Comparison of ENCODE assay signal across 9 cellular contexts in the genomic region with DNA sequence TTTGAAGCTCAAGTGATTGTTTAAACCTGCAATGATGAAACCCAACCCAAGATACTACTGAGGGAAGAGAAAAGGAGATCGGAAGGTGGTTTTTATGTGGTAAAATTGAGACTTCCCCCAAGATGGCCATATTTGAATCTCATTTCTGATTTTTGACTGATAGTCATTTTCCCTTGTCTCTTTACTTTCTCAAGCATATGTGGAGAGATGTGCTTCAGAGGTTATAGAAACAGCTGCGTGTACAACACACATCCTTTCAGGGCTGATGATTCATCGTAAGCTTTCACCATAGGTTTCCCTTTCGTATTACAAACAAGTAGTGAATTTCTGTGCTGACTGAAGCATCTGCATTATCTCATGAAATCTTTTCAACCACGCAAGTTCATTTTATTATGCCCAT.
DNase-seq lines count a peak whose midpoint lies in the region; ATAC-seq and TF ChIP-seq lines count a peak whose summit lies in the region.
"Had no signal": no experiment of that assay in that cellular context is flagged by ENCODE, and none has a peak within 500 bp of the region (broad histone marks: within the 10 kb centered on the region; RNA-seq: fewer than 3 reads in every experiment).

No MANE protein-coding gene starts in this region.

- DNase-seq in AG10803 (ENCODE audit: low read depth) = peak; percentile 27
- DNase-seq in NCI-H226 = peak; percentile 16
- no peak for DNase-seq in NCI-H510A treated with DMSO at 0.1 percent for 48 hours (lab: John Stamatoyannopoulos, UW)
- DNase-seq in SW 1271 (lab: John Stamatoyannopoulos, UW) = no peak
- DNase-seq in stimulated activated CD4-positive, alpha-beta T cell treated with anti-CD3 and anti-CD28 coated beads, Interleukin-2, amount 100 ng/mL, for 48 hours = no peak
- no peak for DNase-seq in stimulated activated naive CD4-positive, alpha-beta T cell (lab: John Stamatoyannopoulos, UW)
- DNase-seq: NCI-H524 treated with DMSO at 0.1 percent for 48 hours had no signal

- ATAC-seq in GM19324 (IDR thresholded peaks at IDR 0.05; ENCODE audit: low FRiP score, unreplicated experiment) (peak; percentile 82), HG02885 (IDR thresholded peaks at IDR 0.05; ENCODE audit: poor library complexity, unreplicated experiment) (peak; percentile 99)

- no peak for TF ChIP-seq CTCF in AG10803 (conservative IDR thresholded peaks at IDR 0.05; ENCODE audit: low read length)

- H3K4me3 ChIP-seq in AG10803 (ENCODE audit: low read length) = no peak overlapping the region

Comparison
In these comparisons a context has a peak if more than half of its experiments do, and no peak if none do; other contexts are left out.
1. DNase-seq: peak in AG10803 (single experiment) and NCI-H226 (single experiment); none in NCI-H510A treated with DMSO at 0.1 percent for 48 hours (single experiment), SW 1271 (0 of 2), stimulated activated CD4-positive, alpha-beta T cell treated with anti-CD3 and anti-CD28 coated beads, Interleukin-2, amount 100 ng/mL, for 48 hours (0 of 2) and stimulated activated naive CD4-positive, alpha-beta T cell (0 of 6).